In the genomic region with DNA sequence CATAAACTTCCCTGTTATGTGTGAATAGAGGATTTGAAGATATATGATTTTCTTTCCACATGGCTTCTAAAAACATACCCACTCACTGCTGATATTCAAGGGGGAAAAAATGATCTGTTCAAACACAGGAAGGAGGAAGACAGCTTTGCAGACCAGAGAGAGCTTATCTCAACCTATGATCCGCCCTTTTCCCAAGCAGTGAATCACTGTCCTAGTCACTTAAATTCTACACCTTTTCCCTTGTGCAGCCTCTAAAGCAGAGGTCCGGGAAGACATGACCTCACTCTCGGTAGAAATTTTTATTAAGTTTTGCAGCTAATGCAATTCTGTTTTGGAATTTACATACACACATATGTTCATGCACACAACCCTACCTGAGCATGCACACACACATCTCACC, we compare ENCODE assay signal across 25 cellular contexts.
"Had no signal": no experiment of that assay in that cellular context is flagged by ENCODE, and none has a peak within 500 bp of the region (broad histone marks: within the 10 kb centered on the region; RNA-seq: fewer than 3 reads in every experiment).

No MANE protein-coding gene starts in this region.

- H3K27ac ChIP-seq: hepatocyte, left lung, lower lobe of right lung, ovary, right atrium auricular region, right lobe of liver, stomach, testis, thyroid gland, transverse colon, upper lobe of left lung, vagina had no signal

- H3K9me3 ChIP-seq: left lung, lower lobe of right lung, mucosa of descending colon, ovary, right atrium auricular region, right lobe of liver, stomach, testis, thyroid gland, transverse colon, upper lobe of left lung, vagina had no signal

- H3K36me3 ChIP-seq: left lung, lower lobe of right lung, ovary, right atrium auricular region, right lobe of liver, stomach, thyroid gland, transverse colon, upper lobe of left lung, vagina had no signal

- ATAC-seq: left colon; left lung; lower lobe of right lung; mucosa of descending colon; naive thymus-derived CD4-positive, alpha-beta T cell; natural killer cell treated with Interleukin-12 subunit alpha and Interleukin-12 subunit beta and Interleukin-15 and Interleukin-18, amount 100 ng/mL, for 72 hours; right lobe of liver; stimulated activated naive B cell treated with anti-CD40 and anti-IgM and Interleukin-4, amounts not matched to agents 10 μg/mL and 1 μg/mL and 100 μg/mL, for 72 hours; stimulated activated naive CD8-positive, alpha-beta T cell treated with anti-CD3 and anti-CD28 coated beads, Interleukin-15, Interleukin-2, amounts not matched to agents 100 U/mL and 50 U/mL, for 24 hours had no signal

- DNase-seq: islet precursor cell; left colon; left lung; lower lobe of right lung; mammary epithelial cell; midbrain; mucosa of descending colon; naive thymus-derived CD4-positive, alpha-beta T cell; ovary; right lobe of liver; stimulated activated CD4-positive, alpha-beta T cell treated with anti-CD3 and anti-CD28 coated beads, Interleukin-12 subunit alpha, Interleukin-12 subunit beta, amount 100 ng/mL, for 4 hours; stimulated activated CD4-positive, alpha-beta T cell treated with anti-CD3 and anti-CD28 coated beads, Interleukin-15, amount 100 ng/mL, for 24 hours; stimulated activated CD4-positive, alpha-beta T cell treated with anti-CD3 and anti-CD28 coated beads, Interleukin-2, amount 100 ng/mL, for 24 hours; stimulated activated CD4-positive, alpha-beta T cell treated with anti-CD3 and anti-CD28 coated beads, Interleukin-4, amount 100 ng/mL, for 1 hour; stimulated activated naive B cell treated with anti-CD40 and anti-IgM and Interleukin-4, amounts not matched to agents 10 μg/mL and 1 μg/mL and 100 μg/mL, for 72 hours; stimulated activated naive CD8-positive, alpha-beta T cell treated with anti-CD3 and anti-CD28 coated beads, Interleukin-15, Interleukin-2, amounts not matched to agents 100 U/mL and 50 U/mL, for 24 hours; stomach; testis; thyroid gland; transverse colon; upper lobe of left lung had no signal

- H3K27me3 ChIP-seq: hepatocyte, left lung, ovary, right atrium auricular region, right lobe of liver, testis, thyroid gland, upper lobe of left lung, vagina had no signal

- H3K4me3 ChIP-seq: hepatocyte, left lung, lower lobe of right lung, mucosa of descending colon, ovary, right atrium auricular region, right lobe of liver, stomach, testis, thyroid gland, transverse colon, upper lobe of left lung, vagina had no signal
